ENCODE assay signal across 19 cellular contexts in the genomic region with DNA sequence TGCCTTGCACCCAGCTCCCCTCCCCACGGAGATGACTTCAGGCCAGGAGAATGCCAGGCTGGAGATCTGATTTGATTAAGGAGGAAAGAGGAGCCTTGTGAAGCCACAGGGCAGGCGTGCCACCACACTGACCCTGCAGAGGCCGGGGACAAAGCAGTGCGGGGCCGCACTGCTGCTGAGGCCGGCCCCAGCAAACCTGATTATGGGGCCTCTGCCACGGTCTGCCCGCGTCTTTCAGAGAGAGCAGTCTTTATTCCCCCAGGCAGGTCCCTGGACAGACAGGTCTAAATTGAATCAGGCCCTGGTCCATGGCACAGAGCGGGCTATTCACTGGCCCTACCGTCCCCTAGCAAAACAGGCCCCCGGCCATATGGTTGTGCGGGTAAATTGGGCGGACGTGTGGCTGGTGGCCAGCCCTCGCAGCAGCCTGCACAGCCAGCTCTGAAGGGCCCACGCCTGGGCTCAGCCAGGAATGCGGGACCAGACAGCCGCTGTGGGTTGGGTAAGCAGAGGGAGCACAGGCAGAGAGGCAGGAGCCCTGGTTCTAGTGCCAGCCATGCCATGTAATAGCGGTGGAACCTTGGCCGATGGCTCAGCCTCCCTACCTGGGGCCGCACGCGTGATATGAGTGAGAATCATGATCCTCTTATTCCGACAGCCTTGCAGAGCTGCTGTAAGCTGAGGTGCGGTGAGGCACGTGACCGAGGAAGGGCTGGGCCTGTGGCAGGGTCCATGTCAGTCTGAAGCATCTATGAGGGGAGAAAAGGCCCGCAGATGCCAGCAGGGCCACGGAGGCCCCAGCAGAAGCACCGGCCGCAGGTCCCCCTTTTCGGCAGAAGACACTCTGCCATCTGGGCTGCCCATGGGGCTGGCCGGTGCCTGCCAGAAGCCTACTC.
DNase-seq lines count a peak whose midpoint lies in the region; ATAC-seq lines count a peak whose summit lies in the region.
"Had no signal": no experiment of that assay in that cellular context is flagged by ENCODE, and none has a peak within 500 bp of the region (broad histone marks: within the 10 kb centered on the region; RNA-seq: fewer than 3 reads in every experiment).

No MANE protein-coding gene starts in this region.

- intact Hi-C loops in posterior vena cava (cut with DNase I), result no loop called here

- H3K27ac Mint-ChIP-seq in activated naive CD4-positive, alpha-beta T cell treated with anti-CD3 and anti-CD28 coated beads, Interleukin-2, amount 50 U/mL, for 72 hours, result peak overlapping the region in 1 of 2 donors; percentile 87
- H3K27ac Mint-ChIP-seq: activated CD4-positive, alpha-beta memory T cell treated with anti-CD3 and anti-CD28 coated beads for 36 hours; CD14-positive monocyte had no signal

- DNase-seq in Daoy (ENCODE audit: low read depth) (peak; percentile 49), anterior cingulate cortex (lab: John Stamatoyannopoulos, UW) (peak in 42 of 58 donors; percentile 18 to 76 (median 34)), inferior parietal cortex (ENCODE audit: extremely low spot score) (peak; percentile 19), posterior vena cava (ENCODE audit: low spot score) (peak; percentile 65), AG08396 (ENCODE audit: low spot score) (no peak)
- no peak for DNase-seq in activated naive CD4-positive, alpha-beta T cell treated with anti-CD3 and anti-CD28 coated beads, Interleukin-2, amount 50 U/mL, for 72 hours (ENCODE audit: low spot score in 2 of 2)
- DNase-seq: activated CD4-positive, alpha-beta memory T cell treated with anti-CD3 and anti-CD28 coated beads for 36 hours; activated effector memory CD4-positive, alpha-beta T cell treated with anti-CD3 and anti-CD28 coated beads, Interleukin-2, amount 50 U/mL, for 16 hours; dermis blood vessel endothelial cell; Kasumi-1; NCI-H1048; NCI-H187 treated with DMSO at 0.1 percent for 48 hours; NCI-H748 treated with DMSO at 0.1 percent for 48 hours; right cardiac atrium; stimulated activated CD8-positive, alpha-beta memory T cell treated with anti-CD3 and anti-CD28 coated beads, Interleukin-4, amount 100 ng/mL, for 48 hours; T-helper 9 cell had no signal

- H3K36me3 Mint-ChIP-seq in activated naive CD4-positive, alpha-beta T cell treated with anti-CD3 and anti-CD28 coated beads, Interleukin-2, amount 50 U/mL, for 72 hours, result no peaks in the 10 kb centered on the region
- H3K36me3 Mint-ChIP-seq: activated CD4-positive, alpha-beta memory T cell treated with anti-CD3 and anti-CD28 coated beads for 36 hours; CD14-positive monocyte had no signal

- peaks cover 0 to 4% of the 10 kb centered on the region in 2 donors for H3K9me3 Mint-ChIP-seq in activated naive CD4-positive, alpha-beta T cell treated with anti-CD3 and anti-CD28 coated beads, Interleukin-2, amount 50 U/mL, for 72 hours
- H3K9me3 Mint-ChIP-seq: activated CD4-positive, alpha-beta memory T cell treated with anti-CD3 and anti-CD28 coated beads for 36 hours had no signal

- no peak for ATAC-seq in activated naive CD4-positive, alpha-beta T cell treated with anti-CD3 and anti-CD28 coated beads, Interleukin-2, amount 50 U/mL, for 72 hours
- ATAC-seq in GM19328 (IDR thresholded peaks at IDR 0.05; ENCODE audit: unreplicated experiment) (no peak), GM21723 (IDR thresholded peaks at IDR 0.05; ENCODE audit: unreplicated experiment) (no peak)
- ATAC-seq: right cardiac atrium had no signal

Comparison
In these comparisons a context has a peak if more than half of its experiments do, and no peak if none do; other contexts are left out.
1. DNase-seq: peak in Daoy (single experiment), anterior cingulate cortex (42 of 58), inferior parietal cortex (single experiment) and posterior vena cava (single experiment); none in activated naive CD4-positive, alpha-beta T cell treated with anti-CD3 and anti-CD28 coated beads, Interleukin-2, amount 50 U/mL, for 72 hours (0 of 2) and AG08396 (single experiment).